ENCODE assay signal across 1 cellular context in the genomic region with DNA sequence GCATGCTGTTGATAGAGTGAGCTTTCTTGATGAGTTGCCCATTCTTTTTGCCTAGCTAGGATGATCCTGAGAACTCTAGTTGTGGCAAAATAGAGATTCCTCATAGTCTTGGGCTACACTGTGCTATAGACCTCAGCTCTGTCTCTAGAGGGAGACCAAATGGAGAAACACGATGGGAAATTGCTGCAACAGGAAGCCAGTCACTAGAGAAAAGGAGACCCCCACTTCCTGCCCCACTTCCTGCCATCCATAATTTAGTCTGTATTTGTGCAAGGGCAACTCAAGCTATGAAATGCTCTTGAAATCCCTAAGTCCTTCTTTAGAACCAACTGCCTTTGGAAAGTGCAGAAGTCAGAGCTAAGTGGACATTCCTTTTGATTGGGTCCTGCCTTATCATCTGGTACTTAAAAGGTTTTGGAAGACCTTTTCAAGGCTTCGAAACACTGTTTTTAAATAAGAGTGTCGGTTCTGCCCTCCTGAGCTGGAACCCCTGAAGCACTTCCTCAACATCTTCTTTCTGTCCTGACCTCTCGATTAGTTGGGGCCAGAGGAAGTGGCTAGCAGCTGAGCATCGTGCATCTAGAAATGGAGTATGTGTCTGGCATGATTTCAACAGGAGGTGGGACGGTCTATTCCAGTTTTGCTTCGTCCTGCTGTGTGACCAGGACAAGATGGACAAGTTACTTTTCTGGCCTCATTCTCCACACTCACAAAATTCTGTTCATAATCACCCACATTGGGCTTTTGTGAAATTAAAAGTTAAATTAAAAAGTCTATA.
TF ChIP-seq lines count a peak whose summit lies in the region.

No MANE protein-coding gene starts in this region.

TF ChIP-seq in IMR-90, 13 proteins besides CTCF, POLR2A, EP300 and RAD21:
- TF ChIP-seq CHD1 (IDR thresholded peaks at IDR 0.05; ENCODE audit: low read depth, low read length) (no peak), NFE2L2 (IDR thresholded peaks at IDR 0.05; ENCODE audit: low read depth, low read length) (no peak), MAFK (IDR thresholded peaks at IDR 0.05; ENCODE audit: low read depth, low read length) (no peak), CEBPB (IDR thresholded peaks at IDR 0.05; ENCODE audit: low read depth, low read length) (no peak), MXI1 (IDR thresholded peaks at IDR 0.05; ENCODE audit: borderline replicate concordance, low read depth, low read length) (no peak)
- TF ChIP-seq, protein P1, sequence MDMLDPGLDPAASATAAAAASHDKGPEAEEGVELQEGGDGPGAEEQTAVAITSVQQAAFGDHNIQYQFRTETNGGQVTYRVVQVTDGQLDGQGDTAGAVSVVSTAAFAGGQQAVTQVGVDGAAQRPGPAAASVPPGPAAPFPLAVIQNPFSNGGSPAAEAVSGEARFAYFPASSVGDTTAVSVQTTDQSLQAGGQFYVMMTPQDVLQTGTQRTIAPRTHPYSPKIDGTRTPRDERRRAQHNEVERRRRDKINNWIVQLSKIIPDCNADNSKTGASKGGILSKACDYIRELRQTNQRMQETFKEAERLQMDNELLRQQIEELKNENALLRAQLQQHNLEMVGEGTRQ (IDR thresholded peaks at IDR 0.05; ENCODE audit: low read depth, low read length), result no peak
